23 cellular contexts compared by ENCODE assay signal in the genomic region with DNA sequence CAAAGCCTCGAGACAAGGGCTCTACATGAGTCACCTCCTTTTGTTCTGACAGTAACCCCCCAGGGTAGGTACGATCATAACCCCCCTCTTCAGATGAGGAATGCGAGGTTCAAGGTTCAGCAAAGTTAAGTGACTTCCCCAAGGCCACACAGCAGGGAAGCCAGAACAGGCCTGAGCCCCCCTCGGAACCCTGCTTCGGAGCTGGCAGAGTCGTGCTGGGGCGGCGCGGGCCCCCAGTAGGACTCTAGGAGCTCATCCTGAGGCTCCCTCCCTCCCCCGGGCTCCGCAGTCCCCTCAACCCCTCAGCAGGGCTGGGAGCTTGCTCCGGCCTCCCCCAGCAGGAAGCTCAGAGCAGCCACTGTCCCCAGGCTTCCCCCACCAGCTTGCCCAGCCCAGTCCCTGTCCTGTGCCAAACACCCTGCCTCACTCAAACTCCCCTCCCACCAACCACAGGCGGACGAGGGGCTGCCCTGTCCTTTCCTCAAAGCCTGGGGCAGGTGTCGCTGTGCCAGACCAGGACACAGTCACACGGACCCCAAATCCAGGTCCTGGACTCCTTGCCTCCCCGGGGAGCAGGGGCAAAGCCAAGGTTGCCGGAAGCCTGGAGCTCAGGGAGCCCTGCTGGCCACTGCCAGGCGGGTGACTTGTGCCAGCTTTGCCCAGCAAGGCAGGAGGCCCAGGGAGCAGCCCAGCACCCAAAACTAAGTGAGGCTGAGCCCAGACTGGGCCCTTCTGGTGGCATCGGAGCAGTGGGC. TPM values are rescaled to one million over a fixed set of nuclear protein-coding genes. Genes with fewer than 3 reads are reported as not detected.
DNase-seq lines count a peak whose midpoint lies in the region; ATAC-seq and TF ChIP-seq lines count a peak whose summit lies in the region.
"Had no signal": no experiment of that assay in that cellular context is flagged by ENCODE, and none has a peak within 500 bp of the region (broad histone marks: within the 10 kb centered on the region; RNA-seq: fewer than 3 reads in every experiment).

No MANE protein-coding gene starts in this region.

- H3K27me3 ChIP-seq in BLaER1 treated with 17β-estradiol and CSF1 and Interleukin-3, amounts not matched to agents 10 nM and 100 nM = no peaks in the 10 kb centered on the region
- H3K27me3 ChIP-seq in subcutaneous abdominal adipose tissue (ENCODE audit: control insufficient read depth in 5 of 5, insufficient read depth in 4 of 5, low read length in 5 of 5) = no peaks in the 10 kb centered on the region
- no peaks in the 10 kb centered on the region for H3K27me3 ChIP-seq in naive thymus-derived CD4-positive, alpha-beta T cell (ENCODE audit: control insufficient read depth in 2 of 2, insufficient read depth in 2 of 2, low read length in 2 of 2)

- no peaks in the 10 kb centered on the region for H3K36me3 Mint-ChIP-seq in WTC11
- no peaks in the 10 kb centered on the region for H3K36me3 Mint-ChIP-seq in naive thymus-derived CD4-positive, alpha-beta T cell
- H3K36me3 Mint-ChIP-seq: CD4-positive, alpha-beta memory T cell had no signal

- H3K4me1 Mint-ChIP-seq in WTC11 = peaks cover 7% of the 10 kb centered on the region; the same call in 1 of the 2 replicates
- H3K4me1 Mint-ChIP-seq in naive thymus-derived CD4-positive, alpha-beta T cell = peaks cover 0 to 14% (median 0%) of the 10 kb centered on the region in 7 donors

- H3K4me1 ChIP-seq in BLaER1 treated with 17β-estradiol and CSF1 and Interleukin-3, amounts not matched to agents 10 nM and 100 nM = peaks cover 81 to 86% (median 85%) of the 10 kb centered on the region in 10 experiments
- peaks cover 2 to 93% (median 91%) of the 10 kb centered on the region in 5 donors for H3K4me1 ChIP-seq in subcutaneous abdominal adipose tissue (ENCODE audit: control insufficient read depth in 5 of 5, insufficient read depth in 5 of 5, low read length in 5 of 5)
- peaks cover 5 to 7% of the 10 kb centered on the region in 2 donors for H3K4me1 ChIP-seq in naive thymus-derived CD4-positive, alpha-beta T cell (ENCODE audit: control insufficient read depth in 2 of 2, insufficient read depth in 2 of 2, low read length in 2 of 2)

- no peak overlapping the region for H3K27ac Mint-ChIP-seq in WTC11
- no peak overlapping the region for H3K27ac Mint-ChIP-seq in naive thymus-derived CD4-positive, alpha-beta T cell
- H3K27ac Mint-ChIP-seq: GM23338 had no signal

- H3K4me3 ChIP-seq in BLaER1 treated with 17β-estradiol and CSF1 and Interleukin-3, amounts not matched to agents 10 nM and 100 nM = no peak overlapping the region
- peak overlapping the region in 4 of 5 donors; percentile 11 to 83 (median 38) for H3K4me3 ChIP-seq in subcutaneous abdominal adipose tissue (ENCODE audit: low read depth in 1 of 5, low read length in 5 of 5)
- no peak overlapping the region for H3K4me3 ChIP-seq in naive thymus-derived CD4-positive, alpha-beta T cell (ENCODE audit: low read length)
- H3K4me3 ChIP-seq: GM23338 had no signal

- CTCF ChIA-PET in WTC11 (lab: Charles Lee) = interaction anchor here (0.9 to 9.6 kb wide), 5 partner anchors 10 to 38 kb away, joined by 3 to 103 read pairs (median 4); no protein-coding TSS in a partner anchor
- CTCF ChIA-PET in naive thymus-derived CD4-positive, alpha-beta T cell (lab: Charles Lee) = no interaction called here

- intact Hi-C loops in naive thymus-derived CD4-positive, alpha-beta T cell (cut with micrococcal nuclease) = no loop called here

- TF ChIP-seq CTCF in WTC11 (IDR thresholded peaks at IDR 0.05) (no peak), GM20000 (IDR thresholded peaks at IDR 0.05; ENCODE audit: extremely low read depth, missing control alignments) (no peak)

- ATAC-seq in WTC11 (no peak), left lobe of liver (peak; percentile 11)
- ATAC-seq in naive thymus-derived CD4-positive, alpha-beta T cell = no peak
- ATAC-seq: GM23338, HCT116, PC-3 had no signal

- H3K27me3 Mint-ChIP-seq in WTC11 (ENCODE audit: low read depth) = no peaks in the 10 kb centered on the region
- H3K27me3 Mint-ChIP-seq in naive thymus-derived CD4-positive, alpha-beta T cell = no peaks in the 10 kb centered on the region
- H3K27me3 Mint-ChIP-seq: CD4-positive, alpha-beta memory T cell had no signal

- H3K4me3 Mint-ChIP-seq in WTC11 = no peak overlapping the region
- no peak overlapping the region for H3K4me3 Mint-ChIP-seq in naive thymus-derived CD4-positive, alpha-beta T cell
- H3K4me3 Mint-ChIP-seq: CD4-positive, alpha-beta memory T cell; GM23338 had no signal

- POLR2A ChIA-PET in WTC11 (lab: Charles Lee) = no interaction called here
- POLR2A ChIA-PET in naive thymus-derived CD4-positive, alpha-beta T cell (lab: Charles Lee) = no interaction called here

- H3K9me3 Mint-ChIP-seq in WTC11 = no peaks in the 10 kb centered on the region
- H3K9me3 Mint-ChIP-seq in naive thymus-derived CD4-positive, alpha-beta T cell = no peaks in the 10 kb centered on the region
- H3K9me3 Mint-ChIP-seq: CD4-positive, alpha-beta memory T cell; GM23338 had no signal

- H3K4me2 ChIP-seq in BLaER1 treated with 17β-estradiol and CSF1 and Interleukin-3, amounts not matched to agents 10 nM and 100 nM = peak overlapping the region; percentile 12 to 99 (median 93)
- H3K4me2 ChIP-seq: GM23338, SK-N-SH had no signal

- no peaks in the 10 kb centered on the region for H3K9me3 ChIP-seq in BLaER1 treated with 17β-estradiol and CSF1 and Interleukin-3, amounts not matched to agents 10 nM and 100 nM (replicated peaks in 1 of 11)
- no peaks in the 10 kb centered on the region for H3K9me3 ChIP-seq in subcutaneous abdominal adipose tissue (ENCODE audit: control insufficient read depth in 5 of 5, low read length in 5 of 5)
- H3K9me3 ChIP-seq in naive thymus-derived CD4-positive, alpha-beta T cell (ENCODE audit: control insufficient read depth in 2 of 3, low read length in 3 of 3) = no peaks in the 10 kb centered on the region
- H3K9me3 ChIP-seq: Caco-2, SK-N-SH had no signal

- peak overlapping the region in 9 of 11 experiments; percentile 12 to 89 (median 53); a peak in 17 of 22 replicates for H3K27ac ChIP-seq in BLaER1 treated with 17β-estradiol and CSF1 and Interleukin-3, amounts not matched to agents 10 nM and 100 nM
- peak overlapping the region; percentile 86 for H3K27ac ChIP-seq in subcutaneous abdominal adipose tissue (ENCODE audit: low read depth, low read length)
- H3K27ac ChIP-seq in naive thymus-derived CD4-positive, alpha-beta T cell (ENCODE audit: low read depth, low read length) = no peak overlapping the region

- H3K36me3 ChIP-seq in BLaER1 treated with 17β-estradiol and CSF1 and Interleukin-3, amounts not matched to agents 10 nM and 100 nM = peaks cover 0 to 65% (median 19%) of the 10 kb centered on the region in 11 experiments; a peak in 17 of 22 replicates
- H3K36me3 ChIP-seq in subcutaneous abdominal adipose tissue (ENCODE audit: control insufficient read depth in 5 of 5, insufficient read depth in 5 of 5, low read length in 5 of 5) = peaks cover 0 to 11% (median 8%) of the 10 kb centered on the region in 5 donors
- no peaks in the 10 kb centered on the region for H3K36me3 ChIP-seq in naive thymus-derived CD4-positive, alpha-beta T cell (ENCODE audit: control insufficient read depth in 2 of 3, insufficient read depth in 3 of 3, low read length in 3 of 3)

- H3K9ac ChIP-seq in BLaER1 treated with 17β-estradiol and CSF1 and Interleukin-3, amounts not matched to agents 10 nM and 100 nM = peak overlapping the region in 10 of 11 experiments; percentile 4 to 75 (median 45); a peak in 18 of 22 replicates
- H3K9ac ChIP-seq in subcutaneous abdominal adipose tissue (ENCODE audit: low read length in 5 of 5) = peak overlapping the region in 4 of 5 donors; percentile 30 to 68 (median 57)
- H3K9ac ChIP-seq: SK-N-SH had no signal

- DNase-seq in WTC11 (ENCODE audit: low spot score) (no peak), left lobe of liver (ENCODE audit: low spot score) (no peak), NCI-H2227 (lab: John Stamatoyannopoulos, UW; ENCODE audit: unreplicated experiment) (no peak), GM20000 (ENCODE audit: low spot score) (no peak)
- no peak for DNase-seq in naive thymus-derived CD4-positive, alpha-beta T cell
- DNase-seq: C1 segment of cervical spinal cord; Caco-2; CD4-positive, alpha-beta memory T cell; Kasumi-1; NCI-H1105; NCI-H1436 treated with DMSO at 0.1 percent for 48 hours; NCI-H187 treated with DMSO at 0.1 percent for 48 hours; NCI-H2107; NCI-H446; NCI-H524 treated with DMSO at 0.1 percent for 48 hours; NCI-H774; PC-3; SK-N-SH; SW 1271 had no signal

- H4K20me1 ChIP-seq in BLaER1 treated with 17β-estradiol and CSF1 and Interleukin-3, amounts not matched to agents 10 nM and 100 nM = peaks cover 61 to 95% (median 88%) of the 10 kb centered on the region in 11 experiments

TF ChIP-seq in WTC11, 78 proteins besides CTCF, POLR2A, EP300 and RAD21:
- no peak for TF ChIP-seq RORB (CRISPR knock-in tag; IDR thresholded peaks at IDR 0.05)
- TF ChIP-seq RELA (CRISPR knock-in tag; IDR thresholded peaks at IDR 0.05; ENCODE audit: borderline replicate concordance) = 0 out of 2 replicates have a peak, but pooled peaks have one; percentile 57
TF ChIP-seq in WTC11: peak in this region for 1.

RNA-seq across cellular contexts. Expression of a gene that starts 5.1 kb away (rescaled TPM):
- total RNA-seq in WTC11 (2021) (40.2 to 42.2 TPM (median 41.2 TPM) in 3 replicates), left lobe of liver (213 TPM)
- 10 to 100 TPM in 2 of 5 experiments, 1 to 10 TPM in 3; 2.3 to 20.6 (median 8.5) TPM for total RNA-seq in naive thymus-derived CD4-positive, alpha-beta T cell
- polyA plus RNA-seq in naive thymus-derived CD4-positive, alpha-beta T cell = 10 to 100 TPM; 12.0 to 13.1 TPM

RNA-seq across cellular contexts. Expression of a gene that starts 19.4 kb away (rescaled TPM):
- total RNA-seq in WTC11 (2021) (54.6 to 64.9 TPM (median 62.8 TPM) in 3 replicates), left lobe of liver (42.3 TPM)
- total RNA-seq in naive thymus-derived CD4-positive, alpha-beta T cell = 1 to 10 TPM in 1 of 5 experiments, under 1 TPM in 2, not detected in 2; 0.56 to 2.3 (median 0.97) TPM
- polyA plus RNA-seq in naive thymus-derived CD4-positive, alpha-beta T cell = not detected
- total RNA-seq: CD4-positive, alpha-beta memory T cell had no signal

RNA-seq across cellular contexts. Expression of a gene that starts 30.2 kb away (rescaled TPM):
- total RNA-seq in WTC11 (2021) (45.4 to 49.8 TPM (median 48.9 TPM) in 3 replicates), left lobe of liver (3.0 TPM)
- total RNA-seq in naive thymus-derived CD4-positive, alpha-beta T cell = 1 to 10 TPM in 1 of 5 experiments, under 1 TPM in 2, not detected in 2; 0.46 to 1.6 (median 0.56) TPM
- polyA plus RNA-seq in naive thymus-derived CD4-positive, alpha-beta T cell = under 1 TPM; 0.11 to 0.31 TPM
- total RNA-seq: CD4-positive, alpha-beta memory T cell had no signal
- polyA plus RNA-seq: CD4-positive, alpha-beta memory T cell had no signal

Comparison
In these comparisons a context has a peak if more than half of its experiments do, and no peak if none do; other contexts are left out.
1. H3K4me3 ChIP-seq: peak in subcutaneous abdominal adipose tissue (4 of 5); none in BLaER1 treated with 17β-estradiol and CSF1 and Interleukin-3, amounts not matched to agents 10 nM and 100 nM (0 of 10) and naive thymus-derived CD4-positive, alpha-beta T cell (single experiment).
2. RNA of a gene that starts 19.4 kb away (total RNA-seq): 54.6 to 64.9 TPM in WTC11 and 42.3 TPM in left lobe of liver (single experiment); 0.56 to 2.3 TPM in naive thymus-derived CD4-positive, alpha-beta T cell; every median in the first group is over 10 times any median in the second.
3. RNA of a gene that starts 30.2 kb away (total RNA-seq): 45.4 to 49.8 TPM in WTC11; 3.0 TPM in left lobe of liver (single experiment) and 0.46 to 1.6 TPM in naive thymus-derived CD4-positive, alpha-beta T cell; every median in the first group is over 10 times any median in the second.